In the genomic region with DNA sequence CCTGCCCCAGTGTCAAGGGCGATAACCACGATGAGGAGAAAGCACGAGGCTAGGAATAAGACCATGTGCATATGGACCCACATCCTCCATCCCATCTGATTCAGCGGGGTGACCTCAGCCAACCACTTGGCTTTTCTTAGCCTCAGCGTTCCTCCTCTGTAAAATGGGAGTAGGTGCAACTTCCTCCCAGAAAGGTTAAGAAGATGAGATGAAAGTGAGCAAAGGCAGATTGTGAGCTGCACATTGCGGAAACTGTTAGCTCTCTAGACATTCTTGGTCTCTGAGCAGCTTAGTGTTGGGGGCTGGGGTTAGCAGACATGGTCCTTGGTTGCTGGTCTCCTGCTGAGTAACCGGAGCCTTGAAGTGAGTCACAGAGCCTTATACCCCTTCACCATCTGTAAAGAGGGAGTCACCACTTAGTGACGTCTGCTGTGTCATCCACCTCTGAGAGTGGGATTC, we compare ENCODE assay signal across 12 cellular contexts.
DNase-seq lines count a peak whose midpoint lies in the region; ATAC-seq and TF ChIP-seq lines count a peak whose summit lies in the region.
"Had no signal": no experiment of that assay in that cellular context is flagged by ENCODE, and none has a peak within 500 bp of the region (broad histone marks: within the 10 kb centered on the region; RNA-seq: fewer than 3 reads in every experiment).

No MANE protein-coding gene starts in this region.

- H3K4me1 Mint-ChIP-seq in effector memory CD8-positive, alpha-beta T cell (ENCODE audit: low read depth in 2 of 2): peaks cover 5 to 22% of the 10 kb centered on the region in 2 donors

- no peak for TF ChIP-seq CTCF in BJ (IDR thresholded peaks at IDR 0.05; ENCODE audit: insufficient read depth, low read depth, low read length)

- peak overlapping the region in 1 of 2 donors; percentile 51 for H3K27ac Mint-ChIP-seq in effector memory CD8-positive, alpha-beta T cell
- H3K27ac Mint-ChIP-seq: T-helper 17 cell had no signal

- H3K36me3 ChIP-seq in BJ (ENCODE audit: control insufficient read depth, insufficient read depth, low read length): no peaks in the 10 kb centered on the region

- no peak overlapping the region for H3K4me3 Mint-ChIP-seq in effector memory CD8-positive, alpha-beta T cell
- H3K4me3 Mint-ChIP-seq: T-helper 17 cell had no signal

- ATAC-seq in effector memory CD8-positive, alpha-beta T cell (replicated peaks): peak; percentile 62
- ATAC-seq in GM21423 (IDR thresholded peaks at IDR 0.05; ENCODE audit: unreplicated experiment): no peak
- ATAC-seq in HG03378 (IDR thresholded peaks at IDR 0.05; ENCODE audit: unreplicated experiment): no peak
- ATAC-seq: T-helper 17 cell had no signal

- CTCF ChIA-PET in BJ (lab: Yijun Ruan, JAX): interaction anchor here (1.5 kb wide), 1 partner anchor 9 kb away, joined by 4 read pairs; no protein-coding TSS in a partner anchor

- DNase-seq in BJ (ENCODE audit: low read depth) (peak; percentile 70), M059J (ENCODE audit: low read depth) (peak; percentile 88), non-pigmented ciliary epithelial cell (ENCODE audit: low read depth) (peak; percentile 87), hepatic stellate cell (ENCODE audit: low spot score) (no peak)
- DNase-seq in effector memory CD8-positive, alpha-beta T cell: no peak
- DNase-seq: activated CD4-positive, alpha-beta T cell treated with anti-CD3 and anti-CD28 coated beads for 4 hours; activated naive CD4-positive, alpha-beta T cell treated with anti-CD3 and anti-CD28 coated beads, Interleukin-2, amount 50 U/mL, for 16 hours; NCI-H146; stimulated activated naive CD4-positive, alpha-beta T cell treated with Interleukin-2 at 50 U/mL for 16 hours; T-helper 17 cell had no signal

- POLR2A ChIA-PET in BJ (lab: Charles Lee): no interaction called here

- H3K36me3 Mint-ChIP-seq in effector memory CD8-positive, alpha-beta T cell (ENCODE audit: insufficient read depth): peaks cover 2% of the 10 kb centered on the region

- no peak overlapping the region for H3K4me3 ChIP-seq in BJ (ENCODE audit: low read depth, low read length)

- no peaks in the 10 kb centered on the region for H3K27me3 ChIP-seq in BJ (ENCODE audit: control insufficient read depth, insufficient read depth, low read length)

- H3K9me3 Mint-ChIP-seq in effector memory CD8-positive, alpha-beta T cell: no peaks in the 10 kb centered on the region

- H3K27me3 Mint-ChIP-seq in effector memory CD8-positive, alpha-beta T cell: peaks cover 0 to 6% of the 10 kb centered on the region in 2 donors
- H3K27me3 Mint-ChIP-seq: T-helper 17 cell had no signal

Comparison
In these comparisons a context has a peak if more than half of its experiments do, and no peak if none do; other contexts are left out.
1. DNase-seq: peak in BJ (single experiment), M059J (single experiment) and non-pigmented ciliary epithelial cell (single experiment); none in effector memory CD8-positive, alpha-beta T cell (0 of 3) and hepatic stellate cell (single experiment).